In the genomic region with DNA sequence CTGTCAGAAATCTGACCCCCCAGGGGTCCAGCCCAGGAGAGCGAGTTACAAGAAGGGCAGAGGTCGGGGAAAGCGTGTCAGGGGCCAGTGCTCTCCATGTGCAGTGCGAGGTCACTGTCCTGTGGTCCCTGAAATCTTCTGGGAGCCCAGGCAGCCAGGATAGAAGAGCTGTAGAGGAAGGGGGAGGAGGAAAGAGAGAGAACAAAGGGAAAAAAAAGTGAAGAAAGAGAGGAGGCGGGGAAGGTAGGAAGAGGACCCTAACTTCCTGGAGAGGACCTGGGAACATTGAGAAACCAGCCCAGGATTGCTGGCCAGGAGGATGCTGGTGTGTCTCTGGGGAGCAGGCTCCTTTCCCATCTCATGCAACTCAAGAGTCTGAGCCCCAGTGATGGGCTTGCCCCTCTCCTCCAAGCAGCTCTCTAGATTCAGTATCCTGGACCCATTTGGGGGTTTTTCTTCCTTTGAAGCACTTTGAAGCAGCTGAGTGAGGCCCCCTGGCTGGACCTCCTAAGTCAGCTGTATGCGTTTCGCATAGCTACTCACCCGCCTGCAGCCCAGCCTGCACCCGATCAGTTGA, we compare ENCODE assay signal across 15 cellular contexts. TPM values are rescaled to one million over a fixed set of nuclear protein-coding genes. Genes with fewer than 3 reads are reported as not detected.
DNase-seq lines count a peak whose midpoint lies in the region; ATAC-seq, FAIRE-seq and TF ChIP-seq lines count a peak whose summit lies in the region.
"Had no signal": no experiment of that assay in that cellular context is flagged by ENCODE, and none has a peak within 500 bp of the region (broad histone marks: within the 10 kb centered on the region; RNA-seq: fewer than 3 reads in every experiment).

No MANE protein-coding gene starts in this region.

- no peak overlapping the region for H2BK12ac ChIP-seq in mesenchymal stem cell (ENCODE audit: low read length in 2 of 2)

- H3K9ac ChIP-seq in mesenchymal stem cell (ENCODE audit: low read length), result no peak overlapping the region
- H3K9ac ChIP-seq: parathyroid adenoma had no signal

- no peak overlapping the region for H3K23ac ChIP-seq in mesenchymal stem cell (ENCODE audit: low read length in 2 of 2)

- POLR2A ChIA-PET in A549 (lab: Yijun Ruan, JAX) (no interaction called here), T-cell (lab: Charles Lee) (interaction anchor here (0.7 to 1.2 kb wide), 4 partner anchors 14 to 201 kb away, joined by 3 to 5 read pairs (median 4); no protein-coding TSS in a partner anchor)

- H4K8ac ChIP-seq in mesenchymal stem cell (ENCODE audit: low read length), result no peak overlapping the region

- no peak for TF ChIP-seq POLR2A in A549 (IDR thresholded peaks at IDR 0.05; ENCODE audit: low read length)

- H3K36me3 Mint-ChIP-seq in T-cell, result no peaks in the 10 kb centered on the region

- FAIRE-seq in A549 (lab: Jason Lieb, UNC) (no peak), HTR-8/SVneo (lab: Jason Lieb, UNC) (no peak)

- no peaks in the 10 kb centered on the region for H3F3A ChIP-seq in DOHH2 (ENCODE audit: control insufficient read depth, insufficient read depth)

- H3K79me2 ChIP-seq in DOHH2 (ENCODE audit: control insufficient read depth, low read length), result no peaks in the 10 kb centered on the region
- H3K79me2 ChIP-seq: parathyroid adenoma had no signal

- no peak overlapping the region for H3K4me3 ChIP-seq in A549
- no peak overlapping the region for H3K4me3 ChIP-seq in DOHH2 (ENCODE audit: low read length)
- H3K4me3 ChIP-seq in mesenchymal stem cell (ENCODE audit: insufficient read depth in 1 of 2, low read depth in 1 of 2, low read length in 2 of 2), result no peak overlapping the region
- H3K4me3 ChIP-seq: lung, tibial artery had no signal

- H3K9me3 ChIP-seq in A549 (no peaks in the 10 kb centered on the region), DOHH2 (ENCODE audit: control insufficient read depth, insufficient read depth, low read length) (no peaks in the 10 kb centered on the region), mesenchymal stem cell (ENCODE audit: control insufficient read depth, low read length) (no peaks in the 10 kb centered on the region)
- H3K9me3 ChIP-seq: tibial artery had no signal

- no peak overlapping the region for H2BK15ac ChIP-seq in mesenchymal stem cell (ENCODE audit: low read depth, poor library complexity, severe bottlenecking)

- no peak overlapping the region for H3K4ac ChIP-seq in mesenchymal stem cell (ENCODE audit: low read depth in 1 of 2, low read length in 2 of 2)

- no peak overlapping the region for H3K14ac ChIP-seq in mesenchymal stem cell (ENCODE audit: low read length in 2 of 2)

- peaks cover 46 to 74% (median 59%) of the 10 kb centered on the region in 3 donors for H3K4me1 Mint-ChIP-seq in T-cell

- H2AFZ ChIP-seq in mesenchymal stem cell (ENCODE audit: low read depth, low read length), result no peak overlapping the region
- H2AFZ ChIP-seq: parathyroid adenoma had no signal

- TF ChIP-seq EP300 in A549 (IDR thresholded peaks at IDR 0.05), result no peak

- H3K4me1 ChIP-seq in A549 (peaks cover 26% of the 10 kb centered on the region), DOHH2 (ENCODE audit: control insufficient read depth, low read length) (peaks cover 16% of the 10 kb centered on the region), mesenchymal stem cell (ENCODE audit: control insufficient read depth, insufficient read depth, low read depth, low read length) (peaks cover 24% of the 10 kb centered on the region)
- H3K4me1 ChIP-seq: parathyroid adenoma had no signal

- peak overlapping the region; percentile 75 to 81 for H3K27ac Mint-ChIP-seq in T-cell

- no peak for TF ChIP-seq RAD21 in A549 (conservative IDR thresholded peaks at IDR 0.05 in 1 of 2, IDR thresholded peaks at IDR 0.05 in 1 of 2)

- no peak overlapping the region for H2BK120ac ChIP-seq in mesenchymal stem cell (ENCODE audit: low read depth, low read length)

- H3K18ac ChIP-seq in mesenchymal stem cell (ENCODE audit: low read depth in 1 of 2, low read length in 2 of 2), result no peak overlapping the region

- H3K27ac ChIP-seq in A549, result peak overlapping the region; percentile 13 to 63; a peak in 4 of 6 replicates
- no peak overlapping the region for H3K27ac ChIP-seq in DOHH2 (ENCODE audit: low read depth, low read length)
- H3K27ac ChIP-seq in mesenchymal stem cell (ENCODE audit: low read length, poor library complexity, severe bottlenecking), result no peak overlapping the region
- H3K27ac ChIP-seq: parathyroid adenoma, tibial artery had no signal

- no peak overlapping the region for H2BK5ac ChIP-seq in mesenchymal stem cell (ENCODE audit: low read depth, low read length, poor library complexity, severe bottlenecking)

- H3K27me3 ChIP-seq in DOHH2 (ENCODE audit: control insufficient read depth, low read length), result peaks cover 59% of the 10 kb centered on the region
- H3K27me3 ChIP-seq in mesenchymal stem cell (ENCODE audit: control insufficient read depth in 1 of 2, insufficient read depth in 1 of 2, low read length in 2 of 2), result peaks cover 0 to 65% of the 10 kb centered on the region in 2 experiments

- no peaks in the 10 kb centered on the region for H3K9me3 Mint-ChIP-seq in T-cell

- ATAC-seq in A549 (no peak), T-cell (replicated peaks in 1 of 4) (peak in 3 of 4 experiments; percentile 32 to 56 (median 34))

- peaks cover 2% of the 10 kb centered on the region for H3K79me1 ChIP-seq in mesenchymal stem cell (replicated peaks; ENCODE audit: low read length, poor library complexity, severe bottlenecking)

- CTCF ChIA-PET in A549 (lab: Yijun Ruan, JAX), result interaction anchor here (1.8 to 4.6 kb wide), 3 partner anchors 9 to 226 kb away, joined by 6 to 57 read pairs (median 7); no protein-coding TSS in a partner anchor
- CTCF ChIA-PET in T-cell (lab: Charles Lee), result interaction anchor here (0.6 to 1.4 kb wide), 4 partner anchors 10 to 218 kb away, joined by 3 to 5 read pairs (median 4); partner anchors contain the start of gene DDX59 (in 1 of the 2)

- peaks cover 12 to 16% of the 10 kb centered on the region in 2 donors for H3K27me3 Mint-ChIP-seq in T-cell

- TF ChIP-seq CTCF in A549 (IDR thresholded peaks at IDR 0.05), result no peak
- no peak for TF ChIP-seq CTCF in DOHH2 (IDR thresholded peaks at IDR 0.05; ENCODE audit: low read depth, low read length, poor library complexity, severe bottlenecking)
- TF ChIP-seq CTCF in GM13976 (IDR thresholded peaks at IDR 0.05; ENCODE audit: borderline replicate concordance, control extremely low read depth, extremely low read depth, insufficient read depth, missing control alignments), result no peak

- H2AK5ac ChIP-seq in mesenchymal stem cell (ENCODE audit: low read length, severe bottlenecking), result peak overlapping the region; percentile 37

- DNase-seq in A549 (ENCODE audit: low read depth in 1 of 2, low spot score in 1 of 2) (no peak), T-cell (no peak), mesenchymal stem cell (no peak), G401 (ENCODE audit: low spot score) (no peak), NCI-H510A treated with DMSO at 0.1 percent for 48 hours (lab: John Stamatoyannopoulos, UW) (no peak), GM13976 (ENCODE audit: low spot score) (no peak), HTR-8/SVneo (ENCODE audit: insufficient read length, low spot score) (no peak)
- DNase-seq: caudate nucleus, NCI-H2029 had no signal

- H3K36me3 ChIP-seq in DOHH2 (ENCODE audit: control insufficient read depth, low read length) (no peaks in the 10 kb centered on the region), mesenchymal stem cell (ENCODE audit: control insufficient read depth in 1 of 2, insufficient read depth in 2 of 2, low read depth in 1 of 2, low read length in 2 of 2) (no peaks in the 10 kb centered on the region)
- H3K36me3 ChIP-seq: tibial artery had no signal

- H3K4me3 Mint-ChIP-seq in T-cell, result peak overlapping the region; percentile 57 to 73 (median 58)

- no peaks in the 10 kb centered on the region for H3K9me2 ChIP-seq in DOHH2 (replicated peaks; ENCODE audit: control insufficient read depth, low read length)

- no peak overlapping the region for H4K91ac ChIP-seq in mesenchymal stem cell (ENCODE audit: low read length)

- H3K4me2 ChIP-seq in A549 (no peak overlapping the region), DOHH2 (ENCODE audit: low read length) (peak overlapping the region; percentile 45), mesenchymal stem cell (ENCODE audit: low read length, poor library complexity, severe bottlenecking) (no peak overlapping the region)

- no peaks in the 10 kb centered on the region for H4K20me1 ChIP-seq in DOHH2 (ENCODE audit: control insufficient read depth, insufficient read depth, low read depth, low read length)

- in situ Hi-C loops in G401 (cut with HindIII; ENCODE audit: low sequenced_read_pairs), result no loop called here
- in situ Hi-C loops in GM13976 (cut with MboI; ENCODE audit: low sequenced_read_pairs, unreplicated experiment), result no loop called here

- WGBS in A549 (ENCODE audit: missing lambda C conversion rate), result 90% methylated on average over 9 of the region's 9 CpGs
- WGBS in mesenchymal stem cell, result 76% methylated on average over 9 of the region's 9 CpGs

TF ChIP-seq in A549, 52 proteins besides CTCF, POLR2A, EP300 and RAD21 (continues in another document):
- TF ChIP-seq CBX8 (IDR thresholded peaks at IDR 0.05) (no peak), HDAC2 (IDR thresholded peaks at IDR 0.05) (no peak)

RNA-seq across cellular contexts. Expression of gene INAVA, which starts 6.8 kb away (rescaled TPM):
- polyA plus RNA-seq in A549 (2011; rRNA removed) (40.0 and 51.3 TPM in 2 replicates), A549 (2017; fragmentation: RNase III; extraction: RNeasy Plus Mini Kit Qiagen cat#74134 plus additional on column Dnase treatment) (38.6 to 50.2 TPM (median 43.7 TPM) in 3 replicates)
- 48.7 and 59.6 TPM in 2 replicates for polyA plus RNA-seq in A549 (2012; cell fraction: cytosol; rRNA removed)
- 135 and 152 TPM in 2 replicates for polyA plus RNA-seq in A549 (2012; cell fraction: nucleus; rRNA removed)
- polyA minus RNA-seq in A549 (2011; rRNA and poly(A)+ RNA removed), result 49.6 and 58.9 TPM in 2 replicates
- under 1 TPM in 4 of 5 donors, not detected in 1; 0.09 to 0.62 (median 0.25) TPM for total RNA-seq in T-cell
- 0.64 TPM for polyA plus RNA-seq in mesenchymal stem cell (2013, experiment 1 of 2)
- 0.45 TPM for polyA plus RNA-seq in mesenchymal stem cell (2013, experiment 2 of 2)
- total RNA-seq in G401 (2014; rRNA removed; shearing (Covaris generic)), result 39.3 and 54.7 TPM in 2 replicates

RNA-seq across cellular contexts. Expression of gene GPR25, which starts 15.1 kb away (rescaled TPM):
- polyA plus RNA-seq in A549 (2011; rRNA removed), result not detected in 2 replicates
- polyA plus RNA-seq in A549 (2012; cell fraction: cytosol; rRNA removed), result 0.06 TPM in 1 of 2 replicates, not detected in the other
- 0.12 and 0.28 TPM in 2 replicates for polyA plus RNA-seq in A549 (2012; cell fraction: nucleus; rRNA removed)
- not detected in 3 replicates for polyA plus RNA-seq in A549 (2017; fragmentation: RNase III; extraction: RNeasy Plus Mini Kit Qiagen cat#74134 plus additional on column Dnase treatment)
- not detected in 2 replicates for polyA minus RNA-seq in A549 (2011; rRNA and poly(A)+ RNA removed)
- 1 to 10 TPM; 1.2 to 6.7 (median 1.8) TPM for total RNA-seq in T-cell
- not detected for polyA plus RNA-seq in mesenchymal stem cell (2013, experiment 1 of 2)
- polyA plus RNA-seq in mesenchymal stem cell (2013, experiment 2 of 2), result not detected
- not detected in 2 replicates for total RNA-seq in G401 (2014; rRNA removed; shearing (Covaris generic))
- total RNA-seq: activated CD8-positive, alpha-beta memory T cell treated with anti-CD3 and anti-CD28 coated beads for 36 hours; Daoy had no signal

Comparison
In these comparisons a context has a peak if more than half of its experiments do, and no peak if none do; other contexts are left out.
1. ATAC-seq: peak in T-cell (3 of 4); none in A549 (0 of 2).
2. H3K27ac ChIP-seq: peak in A549 (2 of 2); none in DOHH2 (single experiment) and mesenchymal stem cell (single experiment).
3. RNA of gene INAVA, which starts 6.8 kb away (total RNA-seq): 39.3 to 54.7 TPM in G401; 0.09 to 0.62 TPM in T-cell; every median in the first group is over 10 times any median in the second.